In the genomic region with DNA sequence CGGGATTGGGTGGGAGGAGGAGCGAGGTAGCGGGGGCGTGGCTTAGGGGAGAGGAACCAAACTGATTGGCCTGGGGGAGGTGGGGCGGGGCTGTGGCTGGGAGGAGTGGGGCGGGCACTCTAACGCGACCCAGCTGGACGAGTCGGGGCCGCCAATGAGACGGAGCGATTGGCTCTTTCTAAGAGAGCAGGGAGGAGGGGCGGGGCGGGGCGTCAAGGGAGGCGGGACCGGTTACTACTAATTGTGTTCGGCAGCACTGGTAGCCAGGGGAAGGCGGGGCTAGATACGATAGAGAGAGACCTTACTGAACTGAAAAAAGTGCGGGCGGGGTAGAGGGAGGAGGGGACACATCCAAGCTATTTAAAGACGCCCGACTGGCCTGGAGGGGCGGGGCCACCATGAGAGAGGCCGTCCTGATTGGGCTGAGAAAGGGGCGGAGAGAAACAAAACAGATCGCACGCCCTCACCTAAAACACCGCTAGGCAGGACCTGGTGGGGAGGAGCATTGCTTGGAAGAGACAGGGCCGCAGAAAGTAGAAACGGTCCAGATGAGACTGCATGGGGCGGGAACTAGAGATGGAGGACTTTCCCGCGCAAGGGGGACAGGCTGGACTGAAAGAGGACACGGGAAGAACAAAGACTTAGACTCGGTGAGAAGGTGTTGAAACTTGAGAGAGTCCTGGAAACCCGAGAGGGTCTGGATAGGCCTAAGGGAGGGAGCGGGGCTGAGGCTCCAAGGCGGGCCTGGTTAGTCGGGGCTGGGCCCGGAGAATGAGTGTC, we compare ENCODE assay signal across 1 cellular context.
TF ChIP-seq lines count a peak whose summit lies in the region.

Gene KCNC3, minus strand, starts transcription at position 232 of the 780 bp plus-strand sequence. CDS start 295 bp downstream, outside the sequence.

TF ChIP-seq in HepG2, 621 proteins besides CTCF, POLR2A, EP300 and RAD21 (continued from another document and continues in another):
- TF ChIP-seq ZNF441 (CRISPR knock-in tag; IDR thresholded peaks at IDR 0.05; ENCODE audit: borderline replicate concordance) (peak; percentile 51; the same call in 1 of the 2 replicates), ZNF331 (CRISPR knock-in tag; IDR thresholded peaks at IDR 0.05) (peak; percentile 31; the same call in 1 of the 2 replicates), GATA4 (IDR thresholded peaks at IDR 0.05; ENCODE audit: borderline replicate concordance, low read depth) (peak; percentile 59; the same call in 1 of the 2 replicates), HES4 (CRISPR knock-in tag; IDR thresholded peaks at IDR 0.05; ENCODE audit: borderline replicate concordance) (no peak), MED1 (CRISPR knock-in tag; IDR thresholded peaks at IDR 0.05) (peak; percentile 56), E2F1 (CRISPR knock-in tag; IDR thresholded peaks at IDR 0.05) (peak; percentile 54; the same call in 1 of the 2 replicates), CHCHD3 (CRISPR knock-in tag; IDR thresholded peaks at IDR 0.05) (no peak), SP1 (IDR thresholded peaks at IDR 0.05) (no peak), SP1 (CRISPR knock-in tag; IDR thresholded peaks at IDR 0.05) (peak; percentile 52; the same call in 1 of the 2 replicates), YEATS2 (CRISPR knock-in tag; IDR thresholded peaks at IDR 0.05; ENCODE audit: borderline replicate concordance) (no peak), KAT2B (IDR thresholded peaks at IDR 0.05; ENCODE audit: borderline replicate concordance, low read depth, low read length) (no peak), LCORL (IDR thresholded peaks at IDR 0.05) (no peak), LCORL (CRISPR knock-in tag; IDR thresholded peaks at IDR 0.05) (0 out of 2 replicates have a peak, but pooled peaks have one; percentile 29), ZEB1 (IDR thresholded peaks at IDR 0.05; ENCODE audit: insufficient replicate concordance, low read depth) (peak; percentile 34), DR1 (CRISPR knock-in tag; IDR thresholded peaks at IDR 0.05) (peak; percentile 94), ZNF18 (CRISPR knock-in tag; IDR thresholded peaks at IDR 0.05; ENCODE audit: insufficient replicate concordance) (peak; percentile 1), ZNF121 (CRISPR knock-in tag; IDR thresholded peaks at IDR 0.05) (0 out of 2 replicates have a peak, but pooled peaks have one; percentile 35), HMGA1 (CRISPR knock-in tag; conservative IDR thresholded peaks at IDR 0.05) (no peak), MYC (CRISPR knock-in tag; IDR thresholded peaks at IDR 0.05; ENCODE audit: borderline replicate concordance) (0 out of 2 replicates have a peak, but pooled peaks have one; percentile 20), ZNF770 (CRISPR knock-in tag; IDR thresholded peaks at IDR 0.05) (no peak), ZNF547 (CRISPR knock-in tag; IDR thresholded peaks at IDR 0.05) (no peak), ERF (CRISPR knock-in tag; IDR thresholded peaks at IDR 0.05) (peak; percentile 42; the same call in 1 of the 2 replicates), MIXL1 (CRISPR knock-in tag; IDR thresholded peaks at IDR 0.05) (0 out of 2 replicates have a peak, but pooled peaks have one; percentile 2), ZFP36L2 (CRISPR knock-in tag; IDR thresholded peaks at IDR 0.05) (no peak), ARNTL (CRISPR knock-in tag; IDR thresholded peaks at IDR 0.05) (no peak), ATM (IDR thresholded peaks at IDR 0.05; ENCODE audit: borderline replicate concordance) (no peak), CCDC6 (CRISPR knock-in tag; IDR thresholded peaks at IDR 0.05) (no peak), REL (CRISPR knock-in tag; conservative IDR thresholded peaks at IDR 0.05) (no peak), ZNF253 (CRISPR knock-in tag; IDR thresholded peaks at IDR 0.05; ENCODE audit: borderline replicate concordance) (no peak), ZNF224 (CRISPR knock-in tag; IDR thresholded peaks at IDR 0.05) (0 out of 2 replicates have a peak, but pooled peaks have one; percentile 15), KLF9 (CRISPR knock-in tag; IDR thresholded peaks at IDR 0.05; ENCODE audit: low read depth) (no peak), BCL3 (CRISPR knock-in tag; IDR thresholded peaks at IDR 0.05) (0 out of 2 replicates have a peak, but pooled peaks have one; percentile 63), ZNF687 (CRISPR knock-in tag; IDR thresholded peaks at IDR 0.05) (peak; percentile 58), ZFY (CRISPR knock-in tag; IDR thresholded peaks at IDR 0.05) (peak; percentile 73), ZFP36L1 (CRISPR knock-in tag; IDR thresholded peaks at IDR 0.05) (peak; percentile 28; the same call in 1 of the 2 replicates), ZC3H4 (CRISPR knock-in tag; IDR thresholded peaks at IDR 0.05; ENCODE audit: borderline replicate concordance) (no peak), KMT2A (CRISPR knock-in tag; IDR thresholded peaks at IDR 0.05) (no peak), ZNF678 (CRISPR knock-in tag; IDR thresholded peaks at IDR 0.05) (no peak), SPEN (CRISPR knock-in tag; IDR thresholded peaks at IDR 0.05; ENCODE audit: low read depth) (peak; percentile 72; the same call in 1 of the 2 replicates), ZBTB7A (CRISPR knock-in tag; IDR thresholded peaks at IDR 0.05) (no peak), ZNF382 (CRISPR knock-in tag; IDR thresholded peaks at IDR 0.05; ENCODE audit: borderline replicate concordance) (no peak), ZKSCAN8 (CRISPR knock-in tag; IDR thresholded peaks at IDR 0.05; ENCODE audit: borderline replicate concordance) (0 out of 2 replicates have a peak, but pooled peaks have one; percentile 42), SAFB2 (CRISPR knock-in tag; IDR thresholded peaks at IDR 0.05; ENCODE audit: borderline replicate concordance, low read depth) (peak; percentile 71; the same call in 1 of the 2 replicates), ZC3H13 (CRISPR knock-in tag; IDR thresholded peaks at IDR 0.05) (no peak), HDAC1 (CRISPR knock-in tag; IDR thresholded peaks at IDR 0.05) (no peak), KLF15 (CRISPR knock-in tag; IDR thresholded peaks at IDR 0.05; ENCODE audit: borderline replicate concordance) (no peak), ZNF839 (CRISPR knock-in tag; IDR thresholded peaks at IDR 0.05; ENCODE audit: borderline replicate concordance) (no peak)
- TF ChIP-seq, protein P1, sequence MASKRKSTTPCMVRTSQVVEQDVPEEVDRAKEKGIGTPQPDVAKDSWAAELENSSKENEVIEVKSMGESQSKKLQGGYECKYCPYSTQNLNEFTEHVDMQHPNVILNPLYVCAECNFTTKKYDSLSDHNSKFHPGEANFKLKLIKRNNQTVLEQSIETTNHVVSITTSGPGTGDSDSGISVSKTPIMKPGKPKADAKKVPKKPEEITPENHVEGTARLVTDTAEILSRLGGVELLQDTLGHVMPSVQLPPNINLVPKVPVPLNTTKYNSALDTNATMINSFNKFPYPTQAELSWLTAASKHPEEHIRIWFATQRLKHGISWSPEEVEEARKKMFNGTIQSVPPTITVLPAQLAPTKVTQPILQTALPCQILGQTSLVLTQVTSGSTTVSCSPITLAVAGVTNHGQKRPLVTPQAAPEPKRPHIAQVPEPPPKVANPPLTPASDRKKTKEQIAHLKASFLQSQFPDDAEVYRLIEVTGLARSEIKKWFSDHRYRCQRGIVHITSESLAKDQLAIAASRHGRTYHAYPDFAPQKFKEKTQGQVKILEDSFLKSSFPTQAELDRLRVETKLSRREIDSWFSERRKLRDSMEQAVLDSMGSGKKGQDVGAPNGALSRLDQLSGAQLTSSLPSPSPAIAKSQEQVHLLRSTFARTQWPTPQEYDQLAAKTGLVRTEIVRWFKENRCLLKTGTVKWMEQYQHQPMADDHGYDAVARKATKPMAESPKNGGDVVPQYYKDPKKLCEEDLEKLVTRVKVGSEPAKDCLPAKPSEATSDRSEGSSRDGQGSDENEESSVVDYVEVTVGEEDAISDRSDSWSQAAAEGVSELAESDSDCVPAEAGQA (IDR thresholded peaks at IDR 0.05; ENCODE audit: low read depth): no peak
- TF ChIP-seq, protein P1 (CRISPR knock-in tag; IDR thresholded peaks at IDR 0.05; ENCODE audit: borderline replicate concordance): no peak
